In genomic region chr1:114218397-114219237, GRCh38 we compare ENCODE assay signal across 15 cellular contexts.
A peak's percentile ranks its signal among the peaks of the same experiment; 100 is the strongest.
DNase-seq lines count a peak whose midpoint lies in the region; ATAC-seq, FAIRE-seq and TF ChIP-seq lines count a peak whose summit lies in the region.
"Had no signal": no experiment of that assay in that cellular context is flagged by ENCODE, and none has a peak within 500 bp of the region (broad histone marks: within the 10 kb centered on the region; RNA-seq: fewer than 3 reads in every experiment).

No MANE protein-coding gene starts in this region.

- FAIRE-seq in HTR-8/SVneo (lab: Jason Lieb, UNC) (peak; percentile 51), K562 (lab: Jason Lieb, UNC) (peak; percentile 46)

- H3K4me2 ChIP-seq in K562 (ENCODE audit: insufficient read depth, low read length): no peak overlapping the region
- H3K4me2 ChIP-seq: BLaER1 had no signal

- BruUV-seq in K562 (replicated peaks; lab: Mats Ljungman, UMichigan): no TSS peak

- no peaks in the 10 kb centered on the region for H3K4me1 Mint-ChIP-seq in stimulated activated memory B cell treated with anti-CD40 and anti-IgM and Interleukin-4, amounts not matched to agents 10 μg/mL and 1 μg/mL and 100 μg/mL, for 72 hours
- peaks cover 4% of the 10 kb centered on the region for H3K4me1 Mint-ChIP-seq in activated CD4-positive, alpha-beta T cell treated with anti-CD3 and anti-CD28 coated beads for 36 hours

- ATAC-seq in K562: no peak
- peak; percentile 7 for ATAC-seq in stimulated activated memory B cell treated with anti-CD40 and anti-IgM and Interleukin-4, amounts not matched to agents 10 μg/mL and 1 μg/mL and 100 μg/mL, for 72 hours
- ATAC-seq in GM21381 (IDR thresholded peaks at IDR 0.05; ENCODE audit: unreplicated experiment): no peak
- no peak for ATAC-seq in activated CD4-positive, alpha-beta T cell treated with anti-CD3 and anti-CD28 coated beads for 36 hours

- H3K9ac ChIP-seq in K562 (ENCODE audit: insufficient read depth in 1 of 2, low read depth in 2 of 2, low read length in 2 of 2): no peak overlapping the region
- H3K9ac ChIP-seq: BLaER1 had no signal

- in situ Hi-C loops in K562 (cut with MboI): no loop called here

- H3K9me3 ChIP-seq in K562 (replicated peaks; ENCODE audit: control insufficient read depth, insufficient read depth, low read depth, low read length) (no peaks in the 10 kb centered on the region), muscle layer of duodenum (ENCODE audit: control insufficient read depth in 1 of 2, low read length in 2 of 2) (no peaks in the 10 kb centered on the region)
- H3K9me3 ChIP-seq: adrenal gland, BLaER1, ovary had no signal

- intact Hi-C loops in K562 (cut with micrococcal nuclease): loop anchor here (10.0 kb wide), 1 partner anchor 244 kb away; the partner anchor contains the start of gene OLFML3
- intact Hi-C loops in activated CD4-positive, alpha-beta T cell treated with anti-CD3 and anti-CD28 coated beads for 36 hours (cut with DNase I, micrococcal nuclease): no loop called here

- H3K4me1 ChIP-seq in K562 (replicated peaks in 1 of 2; ENCODE audit: control insufficient read depth in 2 of 2, insufficient read depth in 2 of 2, low read length in 2 of 2) (no peaks in the 10 kb centered on the region), muscle layer of duodenum (ENCODE audit: control insufficient read depth in 1 of 2, insufficient read depth in 2 of 2, low read length in 2 of 2) (peaks cover 0 to under 1% of the 10 kb centered on the region in 2 donors)
- H3K4me1 ChIP-seq: adrenal gland, BLaER1 had no signal

- no peak for TF ChIP-seq POLR2A in K562 (conservative IDR thresholded peaks at IDR 0.05)

- POLR2A ChIA-PET in K562 (lab: Yijun Ruan, JAX): interaction anchor here (0.7 to 0.8 kb wide), 2 partner anchors 11 to 13 kb away, joined by 3 to 4 read pairs; no protein-coding TSS in a partner anchor
- POLR2A ChIA-PET in activated CD4-positive, alpha-beta T cell treated with anti-CD3 and anti-CD28 coated beads for 36 hours (lab: Charles Lee): no interaction called here

- no peak for DNase-seq in HTR-8/SVneo (ENCODE audit: insufficient read length, low spot score)
- no peak for DNase-seq in K562 (ENCODE audit: extremely low read depth in 1 of 4, low spot score in 3 of 4)
- DNase-seq in KG1 (lab: John Stamatoyannopoulos, UW): no peak
- no peak for DNase-seq in activated CD4-positive, alpha-beta T cell treated with anti-CD3 and anti-CD28 coated beads for 1 hour
- no peak for DNase-seq in activated CD4-positive, alpha-beta T cell treated with anti-CD3 and anti-CD28 coated beads for 36 hours
- DNase-seq: activated CD4-positive, alpha-beta T cell treated with anti-CD3 and anti-CD28 coated beads, Interleukin-2, amount 10 ng/mL, durations not matched to agents 7 days and 5 days; activated T-cell treated with anti-CD3 and anti-CD28 coated beads, Interleukin-2, amount 50 U/mL, for 48 hours; adrenal gland; DMS153; ovary; stimulated activated CD4-positive, alpha-beta T cell treated with anti-CD3 and anti-CD28 coated beads, Interleukin-15, amount 100 ng/mL, for 24 hours had no signal

- no peak for TF ChIP-seq RAD21 in K562 (CRISPR knock-in tag; conservative IDR thresholded peaks at IDR 0.05 in 1 of 2, IDR thresholded peaks at IDR 0.05 in 1 of 2)

- H3K27ac ChIP-seq in K562 (ENCODE audit: extremely low read depth, low read depth, low read length): no peak overlapping the region
- peak overlapping the region; percentile 40 for H3K27ac ChIP-seq in muscle layer of duodenum (ENCODE audit: low read length)
- H3K27ac ChIP-seq: adrenal gland, BLaER1 had no signal

- H3K4me3 Mint-ChIP-seq in stimulated activated memory B cell treated with anti-CD40 and anti-IgM and Interleukin-4, amounts not matched to agents 10 μg/mL and 1 μg/mL and 100 μg/mL, for 72 hours: no peak overlapping the region
- no peak overlapping the region for H3K4me3 Mint-ChIP-seq in activated CD4-positive, alpha-beta T cell treated with anti-CD3 and anti-CD28 coated beads for 36 hours
- H3K4me3 Mint-ChIP-seq: activated CD4-positive, alpha-beta T cell treated with anti-CD3 and anti-CD28 coated beads, Interleukin-2, amount 10 ng/mL, durations not matched to agents 7 days and 5 days had no signal

- no peaks in the 10 kb centered on the region for H4K20me1 ChIP-seq in K562 (replicated peaks; ENCODE audit: control insufficient read depth, insufficient read depth, low read length)
- H4K20me1 ChIP-seq: BLaER1 had no signal

- CTCF ChIA-PET in K562 (lab: Yijun Ruan, JAX; ENCODE audit: low intra/inter-chr PET ratio): no interaction called here
- CTCF ChIA-PET in activated CD4-positive, alpha-beta T cell treated with anti-CD3 and anti-CD28 coated beads for 36 hours (lab: Charles Lee): no interaction called here

- no peak for TF ChIP-seq CTCF in K562 (IDR thresholded peaks at IDR 0.05 in 2 of 3, conservative IDR thresholded peaks at IDR 0.05 in 1 of 3; ENCODE audit: insufficient read depth in 2 of 3, low read depth in 1 of 3, low read length in 3 of 3)

- peaks cover 2 to 20% of the 10 kb centered on the region in 2 experiments; a peak in 4 of 5 replicates for H3K27me3 ChIP-seq in K562 (ENCODE audit: control insufficient read depth in 2 of 2, insufficient read depth in 2 of 2, low read length in 2 of 2)
- H3K27me3 ChIP-seq in muscle layer of duodenum (ENCODE audit: low read depth, low read length): no peaks in the 10 kb centered on the region
- H3K27me3 ChIP-seq: adrenal gland, BLaER1, ovary had no signal

- H3K9me1 ChIP-seq in K562 (ENCODE audit: control insufficient read depth, insufficient read depth, low read length): no peaks in the 10 kb centered on the region

- no peaks in the 10 kb centered on the region for H3K27me3 Mint-ChIP-seq in stimulated activated memory B cell treated with anti-CD40 and anti-IgM and Interleukin-4, amounts not matched to agents 10 μg/mL and 1 μg/mL and 100 μg/mL, for 72 hours
- no peaks in the 10 kb centered on the region for H3K27me3 Mint-ChIP-seq in activated CD4-positive, alpha-beta T cell treated with anti-CD3 and anti-CD28 coated beads for 36 hours

- no peaks in the 10 kb centered on the region for H3K36me3 ChIP-seq in K562 (ENCODE audit: control insufficient read depth, insufficient read depth, low read length)
- H3K36me3 ChIP-seq in muscle layer of duodenum (ENCODE audit: control insufficient read depth in 1 of 2, insufficient read depth in 2 of 2, low read length in 2 of 2): no peaks in the 10 kb centered on the region
- H3K36me3 ChIP-seq: adrenal gland, BLaER1, ovary had no signal

- no peaks in the 10 kb centered on the region for H3K79me2 ChIP-seq in K562 (ENCODE audit: control insufficient read depth, insufficient read depth, low read length)

- H3K9me3 Mint-ChIP-seq in stimulated activated memory B cell treated with anti-CD40 and anti-IgM and Interleukin-4, amounts not matched to agents 10 μg/mL and 1 μg/mL and 100 μg/mL, for 72 hours: no peaks in the 10 kb centered on the region
- H3K9me3 Mint-ChIP-seq in activated CD4-positive, alpha-beta T cell treated with anti-CD3 and anti-CD28 coated beads for 36 hours (ENCODE audit: low read depth): no peaks in the 10 kb centered on the region
- H3K9me3 Mint-ChIP-seq: activated CD4-positive, alpha-beta T cell treated with anti-CD3 and anti-CD28 coated beads, Interleukin-2, amount 10 ng/mL, durations not matched to agents 7 days and 5 days had no signal

- WGBS in K562 (ENCODE audit: insufficient coverage, low coverage, missing lambda C conversion rate): 2% methylated on average over 11 of the region's 11 CpGs

- TF ChIP-seq EP300 in K562 (IDR thresholded peaks at IDR 0.05; ENCODE audit: low read length): no peak

- H2AFZ ChIP-seq in K562 (ENCODE audit: low read depth, low read length): no peak overlapping the region

- H3K4me3 ChIP-seq in K562: no peak overlapping the region
- peak overlapping the region; percentile 21 to 44 for H3K4me3 ChIP-seq in muscle layer of duodenum (ENCODE audit: low read depth in 1 of 2, low read length in 2 of 2)
- H3K4me3 ChIP-seq: adrenal gland, BLaER1, ovary had no signal

- no peak overlapping the region for H3K27ac Mint-ChIP-seq in stimulated activated memory B cell treated with anti-CD40 and anti-IgM and Interleukin-4, amounts not matched to agents 10 μg/mL and 1 μg/mL and 100 μg/mL, for 72 hours
- no peak overlapping the region for H3K27ac Mint-ChIP-seq in activated CD4-positive, alpha-beta T cell treated with anti-CD3 and anti-CD28 coated beads for 36 hours
- H3K27ac Mint-ChIP-seq: activated CD4-positive, alpha-beta T cell treated with anti-CD3 and anti-CD28 coated beads, Interleukin-2, amount 10 ng/mL, durations not matched to agents 7 days and 5 days had no signal

- no peaks in the 10 kb centered on the region for H3K36me3 Mint-ChIP-seq in stimulated activated memory B cell treated with anti-CD40 and anti-IgM and Interleukin-4, amounts not matched to agents 10 μg/mL and 1 μg/mL and 100 μg/mL, for 72 hours
- no peaks in the 10 kb centered on the region for H3K36me3 Mint-ChIP-seq in activated CD4-positive, alpha-beta T cell treated with anti-CD3 and anti-CD28 coated beads for 36 hours (ENCODE audit: low read depth)

TF ChIP-seq in K562, 482 proteins besides CTCF, POLR2A, EP300 and RAD21 (continues in another document):
- TF ChIP-seq HES1 (IDR thresholded peaks at IDR 0.05; ENCODE audit: low read depth): no peak
